In the genomic region with DNA sequence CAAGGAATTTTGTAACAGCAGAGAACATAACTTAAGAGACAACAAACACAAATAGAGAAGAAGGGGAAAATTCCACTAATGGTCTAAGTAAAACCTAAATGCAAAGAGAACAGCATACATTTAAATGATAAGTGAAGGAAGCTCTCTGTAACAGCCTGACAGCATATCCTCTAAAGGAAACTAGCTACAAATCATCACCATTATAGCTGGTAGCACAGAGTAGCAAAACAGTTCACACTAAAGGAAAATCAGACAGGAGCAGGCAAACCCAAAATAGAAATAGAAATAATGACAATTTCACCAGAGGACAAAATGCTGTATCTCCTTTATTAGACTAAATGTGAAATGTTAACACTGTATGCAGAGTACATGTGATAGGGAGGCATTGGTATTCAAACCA, we compare ENCODE assay signal across 20 cellular contexts.
"Had no signal": no experiment of that assay in that cellular context is flagged by ENCODE, and none has a peak within 500 bp of the region (broad histone marks: within the 10 kb centered on the region; RNA-seq: fewer than 3 reads in every experiment).

No MANE protein-coding gene starts in this region.

- DNase-seq: IMR-90, Karpas-422, KG1, MG63, NCI-H1092, NCI-H1105 treated with DMSO at 0.1 percent for 48 hours, NCI-H1417 treated with DMSO at 0.1 percent for 48 hours, NCI-H1694 treated with DMSO at 0.1 percent for 48 hours, NCI-H2029, NCI-H2081 treated with DMSO at 0.1 percent for 48 hours, NCI-H2171, NCI-H226, NCI-H510A, NCI-H524 treated with DMSO at 0.1 percent for 48 hours, NCI-H69, NCI-H774, Right ventricle myocardium superior, RPMI8226, SIG-M5 had no signal

- ATAC-seq: HepG2 had no signal
